26 cellular contexts compared by ENCODE assay signal in the genomic region with DNA sequence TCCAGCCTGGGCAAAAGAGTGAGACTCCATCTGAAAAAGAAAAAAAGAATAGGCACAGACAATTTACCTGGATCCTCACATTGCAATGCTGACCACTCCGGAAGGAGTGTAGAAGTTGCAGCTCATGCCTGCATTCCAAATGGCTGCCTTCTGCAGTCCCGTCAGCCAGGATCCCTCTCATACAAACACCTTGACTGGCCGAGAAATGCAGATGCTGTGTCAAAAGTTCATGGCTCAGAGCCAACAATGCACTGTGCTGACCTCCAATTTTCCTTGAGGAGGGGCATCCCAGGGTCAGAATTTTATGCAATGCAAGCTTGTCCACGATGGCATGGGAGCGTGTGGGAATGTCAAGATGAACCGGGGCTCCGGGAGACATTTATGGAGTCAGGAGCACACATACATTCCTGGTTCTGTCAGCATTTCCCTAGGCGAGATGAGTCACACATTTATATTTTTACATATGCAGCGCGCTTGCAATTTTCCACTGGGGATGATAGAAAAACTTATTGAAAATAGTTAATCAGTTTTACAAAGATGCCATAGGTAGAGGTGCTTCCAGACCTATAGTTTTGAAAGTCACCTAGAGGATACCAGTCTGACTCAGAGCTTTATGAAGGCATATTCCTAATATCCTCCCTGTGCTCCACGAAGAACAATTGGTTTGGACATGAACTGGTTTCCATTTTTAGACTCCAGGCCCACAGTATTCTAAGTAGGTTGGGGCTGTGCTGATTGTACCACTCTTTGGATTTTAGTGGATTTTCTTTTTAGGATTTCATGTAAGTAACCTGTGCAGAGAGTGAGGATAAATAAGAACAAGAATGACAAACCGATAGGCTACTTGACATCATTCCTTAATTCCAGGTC.
"Had no signal": no experiment of that assay in that cellular context is flagged by ENCODE, and none has a peak within 500 bp of the region (broad histone marks: within the 10 kb centered on the region; RNA-seq: fewer than 3 reads in every experiment).

No MANE protein-coding gene starts in this region.

- H3K27ac ChIP-seq: cardiac muscle cell, left lung, neutrophil, pancreas, psoas muscle, tibial artery had no signal

- H3K79me2 ChIP-seq: hepatocyte had no signal

- H2AFZ ChIP-seq: hepatocyte had no signal

- H3K4me3 ChIP-seq: cardiac muscle cell, hepatocyte, left lung, pancreas, tibial artery had no signal

- H3K9me3 ChIP-seq: neutrophil, pancreas, psoas muscle had no signal

- H3K36me3 ChIP-seq: cardiac muscle cell, left lung, neutrophil, pancreas, right atrium auricular region, tibial artery had no signal

- DNase-seq: activated B cell treated with CpG ODN at 0.5 μM for 24 hours; activated CD4-positive, alpha-beta T cell treated with anti-CD3 and anti-CD28 coated beads for 4 hours; activated CD4-positive, alpha-beta T cell treated with anti-CD3 and anti-CD28 coated beads, Interleukin-2, amount 50 U/mL, for 48 hours; activated CD8-positive, alpha-beta memory T cell treated with anti-CD3 and anti-CD28 coated beads, Interleukin-2, amount 50 U/mL, for 48 hours; activated naive CD4-positive, alpha-beta T cell; activated naive CD8-positive, alpha-beta T cell treated with anti-CD3 and anti-CD28 coated beads for 36 hours; activated T-cell treated with anti-CD3 and anti-CD28 coated beads, Interleukin-2, amount 50 U/mL, for 4 hours; dermis blood vessel endothelial cell; effector CD8-positive, alpha-beta T cell; glutamatergic neuron; immature natural killer cell; kidney glomerular epithelial cell; left lung; pancreas; stimulated activated CD4-positive, alpha-beta T cell treated with anti-CD3 and anti-CD28 coated beads, Interleukin-1b, Interleukin-23, amount 100 ng/mL, for 48 hours; T-helper 9 cell; tibial artery had no signal

- H3K27me3 ChIP-seq: cardiac muscle cell, hepatocyte, left lung, neutrophil, pancreas, right atrium auricular region, tibial artery had no signal

- ATAC-seq: activated T-cell treated with anti-CD3 and anti-CD28 coated beads, Interleukin-2, amount 50 U/mL, for 4 hours; esophagus mucosa; left lung; natural killer cell treated with Interleukin-12 subunit alpha and Interleukin-12 subunit beta and Interleukin-15 and Interleukin-18, amount 100 ng/mL, for 72 hours; pancreas had no signal

- FAIRE-seq: astrocyte, frontal cortex, pancreas had no signal

- H3K4me1 ChIP-seq: left lung, pancreas had no signal
